8 cellular contexts compared by ENCODE assay signal in the genomic region with DNA sequence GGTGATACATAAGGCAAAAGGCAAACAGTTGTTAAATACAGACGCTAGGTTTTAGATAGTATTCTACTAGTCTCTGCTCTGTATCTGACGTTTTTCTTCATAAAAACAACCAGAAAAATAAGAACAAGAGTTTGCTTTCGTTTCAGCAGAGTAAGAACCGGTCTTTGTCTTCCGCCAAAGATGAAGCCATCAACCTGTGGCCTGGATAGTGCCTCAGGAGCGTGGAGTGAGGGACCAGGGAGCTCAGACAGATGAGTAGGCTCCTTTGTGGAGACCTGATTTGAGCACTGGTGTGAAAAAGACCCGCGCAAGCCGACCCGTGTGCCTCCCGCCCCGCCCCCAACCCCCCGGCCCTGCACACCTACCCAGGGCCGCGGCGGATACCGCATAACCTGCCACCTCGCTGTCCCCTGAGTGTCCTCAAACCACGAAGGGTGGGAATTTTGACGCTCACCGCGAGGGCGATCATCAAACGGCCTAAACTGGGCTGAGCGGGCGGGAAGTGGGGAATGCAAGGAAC. TPM values are rescaled to one million over a fixed set of nuclear protein-coding genes. Genes with fewer than 3 reads are reported as not detected.
DNase-seq lines count a peak whose midpoint lies in the region; ATAC-seq, FAIRE-seq and TF ChIP-seq lines count a peak whose summit lies in the region.

No MANE protein-coding gene starts in this region.

- H3K27me3 ChIP-seq in SU-DHL-6 (ENCODE audit: low read length) = no peaks in the 10 kb centered on the region
- H3K27me3 ChIP-seq in psoas muscle (ENCODE audit: insufficient read depth in 3 of 3, low read length in 2 of 3) = peaks cover 0 to 10% (median 0%) of the 10 kb centered on the region in 3 donors

- H3K27ac ChIP-seq in SU-DHL-6 (ENCODE audit: low read depth, low read length) = peak overlapping the region; percentile 89
- H3K27ac ChIP-seq in psoas muscle = no peak overlapping the region

- H3K4me3 ChIP-seq in SU-DHL-6 (ENCODE audit: insufficient read depth, low read length, poor library complexity, severe bottlenecking) = peak overlapping the region; percentile 63
- peak overlapping the region; percentile 99 for H3K4me3 ChIP-seq in fibroblast of the aortic adventitia (ENCODE audit: low read depth, low read length)
- peak overlapping the region; percentile 70 for H3K4me3 ChIP-seq in psoas muscle

- FAIRE-seq in GM18507 (lab: Jason Lieb, UNC) = no peak

- peaks cover 38% of the 10 kb centered on the region for H3K79me2 ChIP-seq in SU-DHL-6 (ENCODE audit: insufficient read depth, low read length)

- H3K4me1 ChIP-seq in psoas muscle = peaks cover 5% of the 10 kb centered on the region

- DNase-seq in GM18507 (ENCODE audit: extremely low spot score, insufficient read length, low read depth) (peak; percentile 2), fibroblast of the aortic adventitia (ENCODE audit: low read depth) (peak; percentile 35), psoas muscle (no peak), NCI-H345 (lab: John Stamatoyannopoulos, UW) (no peak), SW 1271 (lab: John Stamatoyannopoulos, UW) (no peak), medulla oblongata (ENCODE audit: extremely low spot score) (no peak)

- WGBS in psoas muscle, 3 donors = 40 to 45% (median 42%) methylated on average over 26 of the region's 26 CpGs

- H3K9ac ChIP-seq in SU-DHL-6 (ENCODE audit: low read length) = peak overlapping the region; percentile 84

- no peaks in the 10 kb centered on the region for H3K9me2 ChIP-seq in SU-DHL-6 (replicated peaks; ENCODE audit: insufficient read depth, low read length)

- ATAC-seq in psoas muscle (peak; percentile 18 to 24 (median 20)), GM19395 (IDR thresholded peaks at IDR 0.05; ENCODE audit: unreplicated experiment) (no peak)

- H3K4me2 ChIP-seq in SU-DHL-6 (ENCODE audit: low read depth, low read length, poor library complexity, severe bottlenecking) = peak overlapping the region; percentile 80

- 0 out of 2 replicates have a peak, but pooled peaks cover 9% of the 10 kb centered on the region for H4K20me1 ChIP-seq in SU-DHL-6 (ENCODE audit: low read depth, low read length)

- H3K36me3 ChIP-seq in SU-DHL-6 (ENCODE audit: low read length) = peaks cover 5% of the 10 kb centered on the region
- H3K36me3 ChIP-seq in psoas muscle (ENCODE audit: insufficient read depth in 1 of 2, low read depth in 1 of 2) = no peaks in the 10 kb centered on the region

- H3F3A ChIP-seq in SU-DHL-6 (ENCODE audit: insufficient read depth) = peaks cover 19% of the 10 kb centered on the region

- H3K9me3 ChIP-seq in SU-DHL-6 (ENCODE audit: insufficient read depth, low read length) (no peaks in the 10 kb centered on the region), psoas muscle (no peaks in the 10 kb centered on the region)

- intact Hi-C loops in psoas muscle (cut with DNase I) = no loop called here

- no peak for TF ChIP-seq CTCF in SU-DHL-6 (IDR thresholded peaks at IDR 0.05; ENCODE audit: insufficient read depth, low read length, poor library complexity, severe bottlenecking)
- no peak for TF ChIP-seq CTCF in fibroblast of the aortic adventitia (IDR thresholded peaks at IDR 0.05; ENCODE audit: insufficient read depth, low read length)
- TF ChIP-seq CTCF in psoas muscle (IDR thresholded peaks at IDR 0.05) = no peak

- H2AFZ ChIP-seq in SU-DHL-6 (ENCODE audit: low read depth, low read length, severe bottlenecking) = peak overlapping the region; percentile 94

RNA-seq across cellular contexts. Expression of gene LMO7, which starts 1.0 kb away (rescaled TPM):
- total RNA-seq in fibroblast of the aortic adventitia (ENCODE audit: low replicate concordance) (70.1 and 221 TPM in 2 replicates), psoas muscle (100 to 1,000 TPM in 3 of 4 donors, 10 to 100 TPM in 1; 97.9 to 271 (median 168) TPM)
- 10 to 100 TPM; 15.3 to 63.4 (median 51.8) TPM for polyA plus RNA-seq in psoas muscle

Comparison
In these comparisons a context has a peak if more than half of its experiments do, and no peak if none do; other contexts are left out.
1. DNase-seq: peak in GM18507 (single experiment) and fibroblast of the aortic adventitia (single experiment); none in psoas muscle (0 of 2), NCI-H345 (single experiment), SW 1271 (0 of 2) and medulla oblongata (single experiment).
2. Peak in every context shown above with its lines, with median percentiles within 50 percentile points of each other: H3K4me3 ChIP-seq.